ENCODE assay signal across 1 cellular context in the genomic region with DNA sequence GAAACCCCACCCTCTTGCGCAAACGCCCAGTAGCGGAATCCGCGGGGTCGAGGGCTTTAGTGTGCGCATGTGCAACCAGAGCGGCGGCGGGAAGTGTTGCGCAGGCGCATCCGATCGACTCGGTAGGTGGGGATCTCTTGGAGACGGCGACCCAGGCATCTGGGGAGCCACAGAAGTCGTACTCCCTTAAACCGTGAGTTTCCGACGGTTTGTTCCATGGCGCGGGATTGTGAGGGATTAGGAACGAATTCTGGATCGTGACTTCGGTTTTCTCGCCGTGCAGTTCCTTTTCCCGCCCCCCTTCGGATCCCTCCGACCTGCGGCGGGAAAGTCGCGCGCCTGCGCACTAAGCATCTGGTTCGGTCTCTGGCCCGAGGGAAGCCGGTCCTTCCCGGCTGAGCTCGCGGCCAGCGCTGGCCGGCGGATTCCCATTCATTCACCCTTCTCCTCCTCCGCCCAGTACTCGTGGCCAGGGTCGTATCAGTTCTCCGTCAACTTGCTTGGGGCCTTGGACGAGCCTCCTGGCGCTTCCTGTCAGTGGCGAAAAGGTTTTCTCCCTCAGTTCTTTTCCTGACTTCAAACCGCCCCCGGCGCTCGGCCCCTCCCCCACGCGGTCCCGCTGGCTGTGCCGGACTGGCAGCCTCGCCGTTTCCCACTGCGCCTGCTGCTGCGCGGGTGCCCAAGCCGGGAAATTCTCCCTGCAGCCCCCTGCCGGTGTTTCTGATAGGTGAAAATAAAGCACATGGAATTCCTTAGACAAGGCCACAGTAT.
TF ChIP-seq lines count a peak whose summit lies in the region.

A gene (plus strand): TSS at position 96 of the 771 bp plus-strand sequence. CDS start 866 bp downstream, outside the sequence.

TF ChIP-seq in K562, 482 proteins besides CTCF, POLR2A, EP300 and RAD21 (continued from another document and continues in another):
- TF ChIP-seq, protein P1, sequence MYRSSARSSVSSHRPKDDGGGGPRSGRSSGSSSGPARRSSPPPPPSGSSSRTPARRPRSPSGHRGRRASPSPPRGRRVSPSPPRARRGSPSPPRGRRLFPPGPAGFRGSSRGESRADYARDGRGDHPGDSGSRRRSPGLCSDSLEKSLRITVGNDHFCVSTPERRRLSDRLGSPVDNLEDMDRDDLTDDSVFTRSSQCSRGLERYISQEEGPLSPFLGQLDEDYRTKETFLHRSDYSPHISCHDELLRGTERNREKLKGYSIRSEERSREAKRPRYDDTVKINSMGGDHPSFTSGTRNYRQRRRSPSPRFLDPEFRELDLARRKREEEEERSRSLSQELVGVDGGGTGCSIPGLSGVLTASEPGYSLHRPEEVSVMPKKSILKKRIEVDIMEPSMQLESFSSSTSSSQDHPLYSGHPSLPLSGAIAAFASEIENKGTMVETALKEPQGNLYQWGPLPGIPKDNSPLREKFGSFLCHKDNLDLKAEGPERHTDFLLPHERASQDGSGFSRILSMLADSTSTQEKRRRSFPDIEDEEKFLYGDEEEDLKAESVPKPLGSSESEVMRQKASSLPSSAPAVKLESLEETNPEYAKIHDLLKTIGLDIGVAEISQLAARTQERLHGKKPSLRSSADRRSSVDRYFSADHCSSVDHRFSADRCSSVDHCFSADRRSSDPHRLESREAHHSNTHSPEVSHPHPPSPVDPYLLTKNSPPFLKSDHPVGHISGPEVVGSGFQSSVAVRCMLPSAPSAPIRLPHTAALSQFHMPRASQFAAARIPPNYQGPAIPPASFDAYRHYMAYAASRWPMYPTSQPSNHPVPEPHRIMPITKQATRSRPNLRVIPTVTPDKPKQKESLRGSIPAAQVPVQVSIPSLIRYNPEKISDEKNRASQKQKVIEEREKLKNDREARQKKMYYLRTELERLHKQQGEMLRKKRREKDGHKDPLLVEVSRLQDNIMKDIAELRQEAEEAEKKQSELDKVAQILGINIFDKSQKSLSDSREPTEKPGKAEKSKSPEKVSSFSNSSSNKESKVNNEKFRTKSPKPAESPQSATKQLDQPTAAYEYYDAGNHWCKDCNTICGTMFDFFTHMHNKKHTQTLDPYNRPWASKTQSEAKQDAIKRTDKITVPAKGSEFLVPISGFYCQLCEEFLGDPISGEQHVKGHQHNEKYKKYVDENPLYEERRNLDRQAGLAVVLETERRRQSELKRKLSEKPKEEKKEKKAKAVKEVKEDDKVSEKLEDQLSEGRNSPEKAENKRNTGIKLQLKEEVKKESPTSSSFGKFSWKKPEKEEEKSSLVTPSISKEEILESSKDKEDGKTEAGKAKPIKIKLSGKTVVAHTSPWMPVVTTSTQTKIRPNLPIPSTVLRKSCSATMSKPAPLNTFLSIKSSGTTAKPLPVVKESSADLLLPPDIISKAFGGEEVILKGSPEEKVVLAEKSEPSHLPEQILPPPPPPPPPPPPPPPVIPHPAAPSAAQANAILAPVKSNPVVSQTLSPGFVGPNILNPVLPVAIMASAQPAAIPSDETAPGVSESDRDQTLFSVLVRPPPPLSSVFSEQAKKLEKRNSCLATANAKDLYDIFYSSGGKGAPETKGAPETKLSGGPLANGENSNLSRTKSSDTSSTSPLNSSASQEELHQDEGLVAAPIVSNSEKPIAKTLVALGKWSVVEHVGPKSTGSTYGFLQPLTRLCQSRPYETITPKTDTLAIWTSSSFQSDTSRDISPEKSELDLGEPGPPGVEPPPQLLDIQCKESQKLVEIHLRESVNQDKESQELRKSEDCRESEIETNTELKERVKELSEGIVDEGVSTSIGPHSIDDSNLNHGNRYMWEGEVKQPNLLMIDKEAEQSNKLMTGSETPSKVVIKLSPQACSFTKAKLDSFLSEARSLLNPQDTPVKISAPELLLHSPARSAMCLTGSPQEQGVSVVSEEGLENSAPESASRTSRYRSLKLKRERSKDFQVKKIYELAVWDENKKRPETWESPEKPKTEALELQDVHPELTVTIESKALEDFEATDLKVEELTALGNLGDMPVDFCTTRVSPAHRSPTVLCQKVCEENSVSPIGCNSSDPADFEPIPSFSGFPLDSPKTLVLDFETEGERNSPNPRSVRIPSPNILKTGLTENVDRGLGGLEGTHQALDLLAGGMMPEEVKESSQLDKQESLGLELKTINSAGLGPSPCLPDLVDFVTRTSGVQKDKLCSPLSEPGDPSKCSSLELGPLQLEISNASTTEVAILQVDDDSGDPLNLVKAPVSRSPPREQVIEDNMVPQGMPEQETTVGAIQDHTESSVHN (IDR thresholded peaks at IDR 0.05; ENCODE audit: borderline replicate concordance in 1 of 2, low read depth in 1 of 2): peak in 1 of 2 experiments; percentile 48; a peak in 1 of 4 replicates
- TF ChIP-seq ILF3 (IDR thresholded peaks at IDR 0.05; ENCODE audit: borderline replicate concordance) (no peak), SRF (CRISPR knock-in tag; IDR thresholded peaks at IDR 0.05) (peak in 1 of 2 experiments; percentile 48; a peak in 1 of 4 replicates), PHB2 (IDR thresholded peaks at IDR 0.05; ENCODE audit: low read depth) (no peak), HNRNPUL1 (IDR thresholded peaks at IDR 0.05; ENCODE audit: low read length) (no peak), TAF7 (tag; IDR thresholded peaks at IDR 0.05) (peak; percentile 70), HMGN3 (IDR thresholded peaks at IDR 0.05; ENCODE audit: borderline replicate concordance, extremely low read depth, insufficient read length, low read depth, low read length) (peak; percentile 54), SIN3A (IDR thresholded peaks at IDR 0.05; ENCODE audit: borderline replicate concordance in 2 of 2, control insufficient read depth in 1 of 2, low read depth in 2 of 2, low read length in 2 of 2) (peak in 1 of 2 experiments; percentile 77; a peak in 1 of 4 replicates), CEBPG (CRISPR knock-in tag; IDR thresholded peaks at IDR 0.05) (peak; percentile 97), CEBPG (tag; conservative IDR thresholded peaks at IDR 0.05 in 1 of 2, IDR thresholded peaks at IDR 0.05 in 1 of 2) (peak; percentile 94 to 95), MYBL2 (IDR thresholded peaks at IDR 0.05; ENCODE audit: low read depth) (peak; percentile 11; the same call in 1 of the 2 replicates), MYBL2 (CRISPR knock-in tag; IDR thresholded peaks at IDR 0.05; ENCODE audit: borderline replicate concordance) (no peak), E2F3 (CRISPR knock-in tag; IDR thresholded peaks at IDR 0.05) (peak; percentile 98)
- TF ChIP-seq, protein P2, sequence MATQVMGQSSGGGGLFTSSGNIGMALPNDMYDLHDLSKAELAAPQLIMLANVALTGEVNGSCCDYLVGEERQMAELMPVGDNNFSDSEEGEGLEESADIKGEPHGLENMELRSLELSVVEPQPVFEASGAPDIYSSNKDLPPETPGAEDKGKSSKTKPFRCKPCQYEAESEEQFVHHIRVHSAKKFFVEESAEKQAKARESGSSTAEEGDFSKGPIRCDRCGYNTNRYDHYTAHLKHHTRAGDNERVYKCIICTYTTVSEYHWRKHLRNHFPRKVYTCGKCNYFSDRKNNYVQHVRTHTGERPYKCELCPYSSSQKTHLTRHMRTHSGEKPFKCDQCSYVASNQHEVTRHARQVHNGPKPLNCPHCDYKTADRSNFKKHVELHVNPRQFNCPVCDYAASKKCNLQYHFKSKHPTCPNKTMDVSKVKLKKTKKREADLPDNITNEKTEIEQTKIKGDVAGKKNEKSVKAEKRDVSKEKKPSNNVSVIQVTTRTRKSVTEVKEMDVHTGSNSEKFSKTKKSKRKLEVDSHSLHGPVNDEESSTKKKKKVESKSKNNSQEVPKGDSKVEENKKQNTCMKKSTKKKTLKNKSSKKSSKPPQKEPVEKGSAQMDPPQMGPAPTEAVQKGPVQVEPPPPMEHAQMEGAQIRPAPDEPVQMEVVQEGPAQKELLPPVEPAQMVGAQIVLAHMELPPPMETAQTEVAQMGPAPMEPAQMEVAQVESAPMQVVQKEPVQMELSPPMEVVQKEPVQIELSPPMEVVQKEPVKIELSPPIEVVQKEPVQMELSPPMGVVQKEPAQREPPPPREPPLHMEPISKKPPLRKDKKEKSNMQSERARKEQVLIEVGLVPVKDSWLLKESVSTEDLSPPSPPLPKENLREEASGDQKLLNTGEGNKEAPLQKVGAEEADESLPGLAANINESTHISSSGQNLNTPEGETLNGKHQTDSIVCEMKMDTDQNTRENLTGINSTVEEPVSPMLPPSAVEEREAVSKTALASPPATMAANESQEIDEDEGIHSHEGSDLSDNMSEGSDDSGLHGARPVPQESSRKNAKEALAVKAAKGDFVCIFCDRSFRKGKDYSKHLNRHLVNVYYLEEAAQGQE (CRISPR knock-in tag; IDR thresholded peaks at IDR 0.05; ENCODE audit: low read depth): no peak
- TF ChIP-seq, protein P3, sequence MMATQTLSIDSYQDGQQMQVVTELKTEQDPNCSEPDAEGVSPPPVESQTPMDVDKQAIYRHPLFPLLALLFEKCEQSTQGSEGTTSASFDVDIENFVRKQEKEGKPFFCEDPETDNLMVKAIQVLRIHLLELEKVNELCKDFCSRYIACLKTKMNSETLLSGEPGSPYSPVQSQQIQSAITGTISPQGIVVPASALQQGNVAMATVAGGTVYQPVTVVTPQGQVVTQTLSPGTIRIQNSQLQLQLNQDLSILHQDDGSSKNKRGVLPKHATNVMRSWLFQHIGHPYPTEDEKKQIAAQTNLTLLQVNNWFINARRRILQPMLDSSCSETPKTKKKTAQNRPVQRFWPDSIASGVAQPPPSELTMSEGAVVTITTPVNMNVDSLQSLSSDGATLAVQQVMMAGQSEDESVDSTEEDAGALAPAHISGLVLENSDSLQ (IDR thresholded peaks at IDR 0.05): 0 out of 2 replicates have a peak, but pooled peaks have one; percentile 9
- TF ChIP-seq, protein P4, sequence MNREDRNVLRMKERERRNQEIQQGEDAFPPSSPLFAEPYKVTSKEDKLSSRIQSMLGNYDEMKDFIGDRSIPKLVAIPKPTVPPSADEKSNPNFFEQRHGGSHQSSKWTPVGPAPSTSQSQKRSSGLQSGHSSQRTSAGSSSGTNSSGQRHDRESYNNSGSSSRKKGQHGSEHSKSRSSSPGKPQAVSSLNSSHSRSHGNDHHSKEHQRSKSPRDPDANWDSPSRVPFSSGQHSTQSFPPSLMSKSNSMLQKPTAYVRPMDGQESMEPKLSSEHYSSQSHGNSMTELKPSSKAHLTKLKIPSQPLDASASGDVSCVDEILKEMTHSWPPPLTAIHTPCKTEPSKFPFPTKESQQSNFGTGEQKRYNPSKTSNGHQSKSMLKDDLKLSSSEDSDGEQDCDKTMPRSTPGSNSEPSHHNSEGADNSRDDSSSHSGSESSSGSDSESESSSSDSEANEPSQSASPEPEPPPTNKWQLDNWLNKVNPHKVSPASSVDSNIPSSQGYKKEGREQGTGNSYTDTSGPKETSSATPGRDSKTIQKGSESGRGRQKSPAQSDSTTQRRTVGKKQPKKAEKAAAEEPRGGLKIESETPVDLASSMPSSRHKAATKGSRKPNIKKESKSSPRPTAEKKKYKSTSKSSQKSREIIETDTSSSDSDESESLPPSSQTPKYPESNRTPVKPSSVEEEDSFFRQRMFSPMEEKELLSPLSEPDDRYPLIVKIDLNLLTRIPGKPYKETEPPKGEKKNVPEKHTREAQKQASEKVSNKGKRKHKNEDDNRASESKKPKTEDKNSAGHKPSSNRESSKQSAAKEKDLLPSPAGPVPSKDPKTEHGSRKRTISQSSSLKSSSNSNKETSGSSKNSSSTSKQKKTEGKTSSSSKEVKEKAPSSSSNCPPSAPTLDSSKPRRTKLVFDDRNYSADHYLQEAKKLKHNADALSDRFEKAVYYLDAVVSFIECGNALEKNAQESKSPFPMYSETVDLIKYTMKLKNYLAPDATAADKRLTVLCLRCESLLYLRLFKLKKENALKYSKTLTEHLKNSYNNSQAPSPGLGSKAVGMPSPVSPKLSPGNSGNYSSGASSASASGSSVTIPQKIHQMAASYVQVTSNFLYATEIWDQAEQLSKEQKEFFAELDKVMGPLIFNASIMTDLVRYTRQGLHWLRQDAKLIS (CRISPR knock-in tag; IDR thresholded peaks at IDR 0.05): peak; percentile 78; the same call in 1 of the 2 replicates
